In genomic region chr5:173887610-173888472, GRCh38 we compare ENCODE assay signal across 8 cellular contexts. TPM values are rescaled to one million over a fixed set of nuclear protein-coding genes. Genes with fewer than 3 reads are reported as not detected.
DNase-seq lines count a peak whose midpoint lies in the region; ATAC-seq and TF ChIP-seq lines count a peak whose summit lies in the region.

Gene CPEB4, plus strand, starts transcription at chr5:173888349. Its CDS starts 1,385 bp downstream, at chr5:173889734.

- TF ChIP-seq CTCF in prostate gland (IDR thresholded peaks at IDR 0.05) = no peak

- H3K4me1 ChIP-seq in prostate gland (replicated peaks) (peaks cover 5% of the 10 kb centered on the region), urinary bladder (ENCODE audit: insufficient read depth) (no peaks in the 10 kb centered on the region)

- ATAC-seq in GM18498 (IDR thresholded peaks at IDR 0.05; ENCODE audit: unreplicated experiment) = peak; percentile 94
- peak; percentile 96 for ATAC-seq in HG02938 (IDR thresholded peaks at IDR 0.05; ENCODE audit: unreplicated experiment)
- ATAC-seq in left ventricle myocardium superior = peak; percentile 94

- no peaks in the 10 kb centered on the region for H3K9me3 ChIP-seq in prostate gland

- H3K27ac ChIP-seq in angular gyrus (ENCODE audit: low read depth, low read length) (peak within 1 kb of the TSS; percentile 99), prostate gland (peak within 1 kb of the TSS; percentile 78 to 90), urinary bladder (ENCODE audit: low read depth) (peak within 1 kb of the TSS; percentile 86)

- no peaks in the 10 kb centered on the region for H3K27me3 ChIP-seq in prostate gland (replicated peaks; ENCODE audit: insufficient read depth)

- H3K4me3 ChIP-seq in prostate gland (peak within 1 kb of the TSS; percentile 70 to 71), urinary bladder (ENCODE audit: low read depth, low read length) (peak within 1 kb of the TSS; percentile 94)

- DNase-seq in NCI-H187 (lab: John Stamatoyannopoulos, UW) = peak; percentile 94 to 97
- DNase-seq in T-helper 2 cell = peak; percentile 89 to 99 (median 96)
- DNase-seq in left ventricle myocardium superior = peak; percentile 99
- peak; percentile 100 for DNase-seq in prostate gland (ENCODE audit: low spot score)

- TF ChIP-seq POLR2A in prostate gland (IDR thresholded peaks at IDR 0.05) = peak; percentile 99

- H3K36me3 ChIP-seq in prostate gland = no peaks in the 10 kb centered on the region
- no peaks in the 10 kb centered on the region for H3K36me3 ChIP-seq in urinary bladder (ENCODE audit: insufficient read depth)

- intact Hi-C loops in left ventricle myocardium superior (cut with micrococcal nuclease) (no loop called here), prostate gland (cut with DNase I) (loop anchor here (2.0 to 10.0 kb wide), 5 partner anchors 33 to 271 kb away; partner anchors contain the start of gene BOD1)

- WGBS in prostate gland = 3% methylated on average over 55 of the region's 55 CpGs
- 4% methylated on average over 55 of the region's 55 CpGs for WGBS in urinary bladder

RNA-seq across cellular contexts. Expression of gene CPEB4, which starts in this region (rescaled TPM):
- total RNA-seq in left ventricle myocardium superior = 125 TPM
- 10 to 100 TPM; 36.5 to 45.3 TPM for total RNA-seq in prostate gland
- total RNA-seq in urinary bladder = 26.4 TPM
- polyA plus RNA-seq in urinary bladder = 22.1 TPM

Comparison
In these comparisons a context has a peak if more than half of its experiments do, and no peak if none do; other contexts are left out.
1. Peak in every context shown above with its lines: DNase-seq, ATAC-seq, H3K4me3 ChIP-seq and H3K27ac ChIP-seq.